8 cellular contexts compared by ENCODE assay signal in the genomic region with DNA sequence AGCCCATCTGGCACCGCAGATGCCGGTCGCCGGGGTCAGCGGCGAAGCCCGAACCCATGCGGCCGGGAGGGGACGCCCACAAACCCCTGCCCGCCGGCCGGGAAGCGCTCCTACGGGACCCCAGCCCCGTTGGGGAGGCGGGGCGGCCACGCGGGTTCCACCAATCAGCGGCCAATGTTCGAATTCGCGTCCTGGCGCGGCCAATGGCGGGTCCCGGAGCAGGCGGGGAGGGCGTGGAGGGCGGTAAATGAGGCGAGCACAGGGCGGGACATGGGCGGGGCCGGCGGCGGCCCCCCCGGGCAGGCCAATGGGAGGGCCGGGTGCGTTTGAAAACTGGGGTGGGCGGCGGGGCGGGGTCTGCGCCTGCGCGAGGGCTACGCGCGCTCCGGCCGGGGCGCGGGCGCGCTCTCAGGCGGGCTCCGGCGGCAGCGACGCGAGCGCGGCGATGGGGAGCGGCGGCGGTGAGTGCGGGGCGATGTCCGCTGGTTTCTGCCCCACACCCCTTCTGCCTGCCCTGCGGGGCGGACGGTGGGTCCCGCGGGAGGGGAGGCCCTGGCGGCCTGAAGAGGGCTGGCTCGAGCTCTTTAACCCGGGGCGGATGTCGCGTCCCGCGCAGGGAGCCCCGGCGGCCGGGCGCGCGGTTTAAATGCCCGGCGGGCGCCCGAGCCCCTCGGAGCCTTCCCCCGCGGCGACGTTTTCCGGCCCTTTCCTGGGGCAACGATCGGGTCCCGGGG. TPM values are rescaled to one million over a fixed set of nuclear protein-coding genes. Genes with fewer than 3 reads are reported as not detected.
DNase-seq lines count a peak whose midpoint lies in the region; ATAC-seq and TF ChIP-seq lines count a peak whose summit lies in the region.

A gene with protein sequence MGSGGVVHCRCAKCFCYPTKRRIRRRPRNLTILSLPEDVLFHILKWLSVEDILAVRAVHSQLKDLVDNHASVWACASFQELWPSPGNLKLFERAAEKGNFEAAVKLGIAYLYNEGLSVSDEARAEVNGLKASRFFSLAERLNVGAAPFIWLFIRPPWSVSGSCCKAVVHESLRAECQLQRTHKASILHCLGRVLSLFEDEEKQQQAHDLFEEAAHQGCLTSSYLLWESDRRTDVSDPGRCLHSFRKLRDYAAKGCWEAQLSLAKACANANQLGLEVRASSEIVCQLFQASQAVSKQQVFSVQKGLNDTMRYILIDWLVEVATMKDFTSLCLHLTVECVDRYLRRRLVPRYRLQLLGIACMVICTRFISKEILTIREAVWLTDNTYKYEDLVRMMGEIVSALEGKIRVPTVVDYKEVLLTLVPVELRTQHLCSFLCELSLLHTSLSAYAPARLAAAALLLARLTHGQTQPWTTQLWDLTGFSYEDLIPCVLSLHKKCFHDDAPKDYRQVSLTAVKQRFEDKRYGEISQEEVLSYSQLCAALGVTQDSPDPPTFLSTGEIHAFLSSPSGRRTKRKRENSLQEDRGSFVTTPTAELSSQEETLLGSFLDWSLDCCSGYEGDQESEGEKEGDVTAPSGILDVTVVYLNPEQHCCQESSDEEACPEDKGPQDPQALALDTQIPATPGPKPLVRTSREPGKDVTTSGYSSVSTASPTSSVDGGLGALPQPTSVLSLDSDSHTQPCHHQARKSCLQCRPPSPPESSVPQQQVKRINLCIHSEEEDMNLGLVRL (plus strand): TSS at position 411 of the 734 bp plus-strand sequence. CDS start 35 bp downstream, at position 446.

- H3K36me3 Mint-ChIP-seq in activated T-helper 17 cell treated with anti-CD3 and anti-CD28 coated beads, Interleukin-2, amount 50 U/mL, for 72 hours (ENCODE audit: low read depth) = peaks cover 36% of the 10 kb centered on the region
- H3K36me3 Mint-ChIP-seq in naive thymus-derived CD8-positive, alpha-beta T cell = peaks cover 0 to 4% (median 4%) of the 10 kb centered on the region in 3 donors
- H3K36me3 Mint-ChIP-seq in stimulated activated naive B cell treated with anti-CD40 and anti-IgM and Interleukin-4, amounts not matched to agents 10 μg/mL and 1 μg/mL and 100 μg/mL, for 72 hours = peaks cover 6 to 7% of the 10 kb centered on the region in 2 donors

- POLR2A ChIA-PET in naive thymus-derived CD8-positive, alpha-beta T cell (lab: Charles Lee) = interaction anchor here (0.6 to 1.7 kb wide), 5 partner anchors 31 to 647 kb away, joined by 3 to 6 read pairs (median 5); partner anchors contain the start of genes ATP6V0C, NUBP2, SPSB3 and TEDC2

- DNase-seq in Daoy (ENCODE audit: low read depth) = peak; percentile 96
- DNase-seq in GM23248 = peak; percentile 97
- peak; percentile 45 to 54 for DNase-seq in Kasumi-1 (lab: John Stamatoyannopoulos, UW)
- peak; percentile 93 for DNase-seq in RKO (ENCODE audit: low spot score)
- DNase-seq in fibroblast of mammary gland (ENCODE audit: low read depth) = peak; percentile 89
- peak; percentile 90 to 98 (median 94) for DNase-seq in naive thymus-derived CD8-positive, alpha-beta T cell
- DNase-seq in stimulated activated naive B cell treated with anti-CD40 and anti-IgM and Interleukin-4, amounts not matched to agents 10 μg/mL and 1 μg/mL and 100 μg/mL, for 72 hours = peak; percentile 90

- WGBS in GM23248 (ENCODE audit: low coverage in 1 of 2, low lambda C conversion rate in 2 of 2, missing lambda C conversion rate in 2 of 2), 2 experiments = 1% methylated on average over 39 to 68 of the region's 102 CpGs

- no peaks in the 10 kb centered on the region for H3K9me3 ChIP-seq in GM23248 (ENCODE audit: low read depth)

- H3F3A ChIP-seq in GM23248 (ENCODE audit: insufficient read depth) = no peaks in the 10 kb centered on the region

- peak within 1 kb of the TSS; percentile 91 for H3K4me3 Mint-ChIP-seq in activated T-helper 17 cell treated with anti-CD3 and anti-CD28 coated beads, Interleukin-2, amount 50 U/mL, for 72 hours
- H3K4me3 Mint-ChIP-seq in naive thymus-derived CD8-positive, alpha-beta T cell = peak within 1 kb of the TSS; percentile 77 to 93 (median 88)
- H3K4me3 Mint-ChIP-seq in stimulated activated naive B cell treated with anti-CD40 and anti-IgM and Interleukin-4, amounts not matched to agents 10 μg/mL and 1 μg/mL and 100 μg/mL, for 72 hours = peak within 1 kb of the TSS; percentile 89 to 90

- no peaks in the 10 kb centered on the region for H4K20me1 ChIP-seq in GM23248 (ENCODE audit: insufficient read depth)

- peak within 1 kb of the TSS; percentile 87 for H2AFZ ChIP-seq in GM23248

- peak within 1 kb of the TSS; percentile 78 for H3K27ac Mint-ChIP-seq in activated T-helper 17 cell treated with anti-CD3 and anti-CD28 coated beads, Interleukin-2, amount 50 U/mL, for 72 hours
- H3K27ac Mint-ChIP-seq in naive thymus-derived CD8-positive, alpha-beta T cell = peak within 1 kb of the TSS in 9 of 10 donors; percentile 17 to 88 (median 71)
- H3K27ac Mint-ChIP-seq in stimulated activated naive B cell treated with anti-CD40 and anti-IgM and Interleukin-4, amounts not matched to agents 10 μg/mL and 1 μg/mL and 100 μg/mL, for 72 hours = peak within 1 kb of the TSS; percentile 67

- H3K9me2 ChIP-seq in GM23248 (ENCODE audit: insufficient read depth) = no peaks in the 10 kb centered on the region

- H3K4me2 ChIP-seq in GM23248 (ENCODE audit: unreplicated experiment) = peak within 1 kb of the TSS; percentile 96

- peak within 1 kb of the TSS; percentile 78 for H3K9ac ChIP-seq in GM23248

- no peaks in the 10 kb centered on the region for H3K27me3 Mint-ChIP-seq in activated T-helper 17 cell treated with anti-CD3 and anti-CD28 coated beads, Interleukin-2, amount 50 U/mL, for 72 hours
- peaks cover 0 to 1% (median 0%) of the 10 kb centered on the region in 5 donors for H3K27me3 Mint-ChIP-seq in naive thymus-derived CD8-positive, alpha-beta T cell
- no peaks in the 10 kb centered on the region for H3K27me3 Mint-ChIP-seq in stimulated activated naive B cell treated with anti-CD40 and anti-IgM and Interleukin-4, amounts not matched to agents 10 μg/mL and 1 μg/mL and 100 μg/mL, for 72 hours

- no peaks in the 10 kb centered on the region for H3K9me3 Mint-ChIP-seq in activated T-helper 17 cell treated with anti-CD3 and anti-CD28 coated beads, Interleukin-2, amount 50 U/mL, for 72 hours
- H3K9me3 Mint-ChIP-seq in naive thymus-derived CD8-positive, alpha-beta T cell = no peaks in the 10 kb centered on the region
- H3K9me3 Mint-ChIP-seq in stimulated activated naive B cell treated with anti-CD40 and anti-IgM and Interleukin-4, amounts not matched to agents 10 μg/mL and 1 μg/mL and 100 μg/mL, for 72 hours = no peaks in the 10 kb centered on the region

- H3K27ac ChIP-seq in GM23248 = 0 out of 2 replicates have a peak within 1 kb of the TSS, but pooled peaks have one; percentile 6

- peaks cover 7% of the 10 kb centered on the region; the same call in 1 of the 2 replicates for H3K4me1 ChIP-seq in GM23248 (ENCODE audit: insufficient read depth)

- no peak for TF ChIP-seq CTCF in fibroblast of mammary gland (conservative IDR thresholded peaks at IDR 0.05; ENCODE audit: control insufficient read depth, insufficient read depth, low read depth, low read length)

- in situ Hi-C loops in GM23248 (cut with MboI) = no loop called here

- H3K4me1 Mint-ChIP-seq in activated T-helper 17 cell treated with anti-CD3 and anti-CD28 coated beads, Interleukin-2, amount 50 U/mL, for 72 hours = peaks cover 12% of the 10 kb centered on the region
- H3K4me1 Mint-ChIP-seq in naive thymus-derived CD8-positive, alpha-beta T cell = peaks cover 9 to 15% (median 14%) of the 10 kb centered on the region in 4 donors
- H3K4me1 Mint-ChIP-seq in stimulated activated naive B cell treated with anti-CD40 and anti-IgM and Interleukin-4, amounts not matched to agents 10 μg/mL and 1 μg/mL and 100 μg/mL, for 72 hours = peaks cover 13 to 18% of the 10 kb centered on the region in 2 donors

- peak; percentile 97 for ATAC-seq in activated T-helper 17 cell treated with anti-CD3 and anti-CD28 coated beads, Interleukin-2, amount 50 U/mL, for 72 hours (replicated peaks)
- peak; percentile 94 to 97 for ATAC-seq in naive thymus-derived CD8-positive, alpha-beta T cell
- peak; percentile 93 to 96 for ATAC-seq in stimulated activated naive B cell treated with anti-CD40 and anti-IgM and Interleukin-4, amounts not matched to agents 10 μg/mL and 1 μg/mL and 100 μg/mL, for 72 hours (replicated peaks)

- H3K27me3 ChIP-seq in GM23248 (replicated peaks; ENCODE audit: insufficient read depth) = no peaks in the 10 kb centered on the region

- H3K4me3 ChIP-seq in GM23248 (peak within 1 kb of the TSS; percentile 80), fibroblast of mammary gland (ENCODE audit: control insufficient read depth, low read depth, low read length) (peak within 1 kb of the TSS; percentile 68)

- peaks cover 42% of the 10 kb centered on the region for H3K79me2 ChIP-seq in GM23248 (ENCODE audit: insufficient read depth)

- peaks cover 3% of the 10 kb centered on the region; the same call in 1 of the 2 replicates for H3K36me3 ChIP-seq in GM23248 (ENCODE audit: low read depth)

RNA-seq across cellular contexts. Expression of the gene that starts here (rescaled TPM):
- total RNA-seq in Daoy (2014; rRNA removed; shearing (Covaris generic)) = 36.3 and 37.3 TPM in 2 replicates
- 11.5 and 15.7 TPM in 2 replicates for total RNA-seq in GM23248 (2014; rRNA removed; shearing (Covaris generic))
- polyA plus RNA-seq in GM23248 (2016; fragmentation: Nextera tagmentation; extraction: Ambion mirVana) = 9.3 and 10.5 TPM in 2 replicates
- 10 to 100 TPM; 59.6 to 64.5 TPM for total RNA-seq in activated T-helper 17 cell treated with anti-CD3 and anti-CD28 coated beads, Interleukin-2, amount 50 U/mL, for 72 hours
- 1 to 10 TPM; 2.1 to 2.4 TPM for total RNA-seq in naive thymus-derived CD8-positive, alpha-beta T cell
- polyA plus RNA-seq in naive thymus-derived CD8-positive, alpha-beta T cell = 1 to 10 TPM in 2 of 3 donors, under 1 TPM in 1; 0.59 to 2.0 (median 1.7) TPM

Comparison
In these comparisons a context has a peak if more than half of its experiments do, and no peak if none do; other contexts are left out.
1. Peak in every context shown above with its lines: DNase-seq, ATAC-seq, H3K4me3 ChIP-seq and H3K27ac ChIP-seq.